10 cellular contexts compared by ENCODE assay signal in genomic region chr3:18499256-18499655, GRCh38.
DNase-seq lines count a peak whose midpoint lies in the region; ATAC-seq, FAIRE-seq and TF ChIP-seq lines count a peak whose summit lies in the region.
"Had no signal": no experiment of that assay in that cellular context is flagged by ENCODE, and none has a peak within 500 bp of the region (broad histone marks: within the 10 kb centered on the region; RNA-seq: fewer than 3 reads in every experiment).

No MANE protein-coding gene starts in this region.

- H3K9me2 ChIP-seq in PC-9 (ENCODE audit: insufficient read depth) = no peaks in the 10 kb centered on the region

- no peak overlapping the region for H2BK20ac ChIP-seq in H1 (ENCODE audit: low read length)

- TF ChIP-seq POLR2A in H1 (IDR thresholded peaks at IDR 0.05; ENCODE audit: control extremely low read depth in 1 of 2, low read depth in 2 of 2, low read length in 2 of 2) (no peak), thyroid gland (IDR thresholded peaks at IDR 0.05) (no peak)

- H3K56ac ChIP-seq in H1 (replicated peaks; ENCODE audit: insufficient read length, low read depth, low read length) = no peak overlapping the region

- no peak overlapping the region for H2BK15ac ChIP-seq in H1 (ENCODE audit: low read length)

- H2AFZ ChIP-seq in H1 (ENCODE audit: low read length) (peak overlapping the region; percentile 46; the same call in 1 of the 2 replicates), PC-9 (no peak overlapping the region)

- no peaks in the 10 kb centered on the region for H3K79me1 ChIP-seq in H1 (ENCODE audit: low read depth, low read length)

- H4K20me1 ChIP-seq in H1 (replicated peaks in 1 of 2; ENCODE audit: control insufficient read depth in 1 of 2, insufficient read depth in 2 of 2, low read length in 2 of 2) = no peaks in the 10 kb centered on the region
- no peaks in the 10 kb centered on the region for H4K20me1 ChIP-seq in PC-9 (ENCODE audit: insufficient read depth)

- in situ Hi-C loops in GM13976 (cut with MboI; ENCODE audit: low sequenced_read_pairs, unreplicated experiment) = no loop called here

- H3K14ac ChIP-seq in H1 (ENCODE audit: insufficient read length) = no peak overlapping the region

- H3K79me2 ChIP-seq in H1 (ENCODE audit: control insufficient read depth in 1 of 2, insufficient read depth in 2 of 2, low read length in 2 of 2) (no peaks in the 10 kb centered on the region), PC-9 (ENCODE audit: low read depth) (no peaks in the 10 kb centered on the region)

- H2BK5ac ChIP-seq in H1 (ENCODE audit: low read depth, low read length) = no peak overlapping the region

- no peak overlapping the region for H3K23ac ChIP-seq in H1 (ENCODE audit: insufficient read length)

- H3K27me3 ChIP-seq in H1 (replicated peaks in 1 of 4; ENCODE audit: control insufficient read depth in 3 of 4, extremely low read depth in 1 of 4, insufficient read depth in 3 of 4, low read length in 3 of 4) (peaks cover 0 to 1% (median 0%) of the 10 kb centered on the region in 4 experiments; a peak in 1 of 7 replicates), PC-9 (ENCODE audit: insufficient read depth, low read depth) (no peaks in the 10 kb centered on the region), thyroid gland (no peaks in the 10 kb centered on the region)

- POLR2A ChIA-PET in H1 (lab: Charles Lee; ENCODE audit: partially characterized antibody) (no interaction called here), PC-9 (lab: Charles Lee; ENCODE audit: unreplicated experiment) (no interaction called here)

- no peak overlapping the region for H3K4me3 ChIP-seq in H1 (ENCODE audit: extremely low read depth in 1 of 4, insufficient read depth in 2 of 4, low read depth in 3 of 4, low read length in 4 of 4)
- no peak overlapping the region for H3K4me3 ChIP-seq in PC-9
- H3K4me3 ChIP-seq in thyroid gland (replicated peaks in 1 of 3) = no peak overlapping the region

- no peaks in the 10 kb centered on the region for H3K23me2 ChIP-seq in H1 (ENCODE audit: low read depth, low read length)

- H3K4me2 ChIP-seq in H1 (ENCODE audit: insufficient read depth in 1 of 2, low read depth in 2 of 2, low read length in 2 of 2) (no peak overlapping the region), PC-9 (no peak overlapping the region)

- ATAC-seq in GM18520 (IDR thresholded peaks at IDR 0.05; ENCODE audit: unreplicated experiment) (peak; percentile 79), GM21717 (IDR thresholded peaks at IDR 0.05; ENCODE audit: unreplicated experiment) (peak; percentile 69)

- BruUV-seq in PC-9 (replicated peaks; lab: Mats Ljungman, UMichigan) = no TSS peak

- peak; percentile 10 to 26 for DNase-seq in Kasumi-1 (lab: John Stamatoyannopoulos, UW)
- no peak for DNase-seq in H1 (ENCODE audit: low read depth in 1 of 2, low spot score in 2 of 2)
- no peak for DNase-seq in LoVo (ENCODE audit: low spot score)
- no peak for DNase-seq in GM13976 (ENCODE audit: low spot score)
- DNase-seq in PC-9 = no peak
- no peak for DNase-seq in thyroid gland
- DNase-seq: NCI-H1436 treated with DMSO at 0.1 percent for 48 hours had no signal

- intact Hi-C loops in PC-9 (cut with micrococcal nuclease; ENCODE audit: unreplicated experiment) = no loop called here
- intact Hi-C loops in thyroid gland (cut with DNase I) = no loop called here

- TF ChIP-seq CTCF in H1 (IDR thresholded peaks at IDR 0.05; ENCODE audit: control extremely low read depth in 1 of 3, insufficient read depth in 1 of 3, low read depth in 1 of 3, low read length in 3 of 3) = no peak
- TF ChIP-seq CTCF in GM13976 (IDR thresholded peaks at IDR 0.05; ENCODE audit: borderline replicate concordance, control extremely low read depth, extremely low read depth, insufficient read depth, missing control alignments) = no peak
- no peak for TF ChIP-seq CTCF in PC-9 (conservative IDR thresholded peaks at IDR 0.05)
- no peak for TF ChIP-seq CTCF in thyroid gland (IDR thresholded peaks at IDR 0.05)

- no peak overlapping the region for H4K91ac ChIP-seq in H1 (replicated peaks; ENCODE audit: insufficient read length, low read length)

- TF ChIP-seq RAD21 in H1 (IDR thresholded peaks at IDR 0.05 in 1 of 2, conservative IDR thresholded peaks at IDR 0.05 in 1 of 2; ENCODE audit: low read depth in 2 of 2, low read length in 2 of 2) = no peak

- no peaks in the 10 kb centered on the region for H3K9me3 ChIP-seq in H1 (ENCODE audit: insufficient read depth in 2 of 2, low read depth in 1 of 2, low read length in 1 of 2)
- no peaks in the 10 kb centered on the region for H3K9me3 ChIP-seq in PC-9 (ENCODE audit: insufficient read depth, low read depth)
- no peaks in the 10 kb centered on the region for H3K9me3 ChIP-seq in thyroid gland

- 91 to 100% methylated on average over 1 to 2 of the region's 2 CpGs for WGBS in H1 (ENCODE audit: extremely low coverage in 1 of 2, insufficient coverage in 1 of 2, insufficient read length in 1 of 2, insufficient replicate concordance in 2 of 2, low coverage in 1 of 2, low lambda C conversion rate in 2 of 2, missing lambda C conversion rate in 1 of 2), 2 experiments
- 40 to 49% methylated on average over 2 of the region's 2 CpGs for WGBS in thyroid gland, 2 donors

- H2BK120ac ChIP-seq in H1 (replicated peaks; ENCODE audit: low read depth, low read length) = no peak overlapping the region

- no peak overlapping the region for H3K18ac ChIP-seq in H1 (ENCODE audit: extremely low read depth, low read length)

- H4K5ac ChIP-seq in H1 (ENCODE audit: insufficient read length, low read depth, low read length) = no peak overlapping the region

- no peak overlapping the region for H2AK5ac ChIP-seq in H1 (ENCODE audit: low read depth, low read length)

- CTCF ChIA-PET in H1 (lab: Charles Lee; ENCODE audit: partially characterized antibody) (no interaction called here), PC-9 (lab: Charles Lee) (no interaction called here)

- H2BK12ac ChIP-seq in H1 (ENCODE audit: low read depth, low read length) = 0 out of 2 replicates have a peak overlapping the region, but pooled peaks have one; percentile 22

- no peak overlapping the region for H3K4ac ChIP-seq in H1 (replicated peaks; ENCODE audit: insufficient read length, low read depth, low read length)

- TF ChIP-seq EP300 in H1 (IDR thresholded peaks at IDR 0.05; ENCODE audit: borderline replicate concordance in 1 of 2, low read depth in 2 of 2, low read length in 2 of 2) = no peak

- H3F3A ChIP-seq in PC-9 (ENCODE audit: insufficient read depth, low read depth) = peaks cover 9% of the 10 kb centered on the region

- H4K8ac ChIP-seq in H1 (ENCODE audit: extremely low read depth, insufficient read depth, low read length) = no peak overlapping the region

- no peak for FAIRE-seq in H1 (lab: Jason Lieb, UNC)
- FAIRE-seq: endothelial cell of umbilical vein had no signal

- no peak overlapping the region for H3K27ac ChIP-seq in H1 (ENCODE audit: low read depth, low read length)
- H3K27ac ChIP-seq in PC-9 = no peak overlapping the region
- H3K27ac ChIP-seq in thyroid gland = no peak overlapping the region

- H3K4me1 ChIP-seq in H1 (replicated peaks in 1 of 4; ENCODE audit: control insufficient read depth in 3 of 4, insufficient read depth in 4 of 4, low read length in 3 of 4) (peaks cover 0 to 7% (median 0%) of the 10 kb centered on the region in 4 experiments; a peak in 1 of 7 replicates), PC-9 (replicated peaks; ENCODE audit: insufficient read depth) (peaks cover 15% of the 10 kb centered on the region), thyroid gland (no peaks in the 10 kb centered on the region)

- H3K36me3 ChIP-seq in H1 (ENCODE audit: control insufficient read depth in 2 of 4, insufficient read depth in 4 of 4, low read length in 3 of 4) (no peaks in the 10 kb centered on the region), PC-9 (ENCODE audit: low read depth) (no peaks in the 10 kb centered on the region), thyroid gland (no peaks in the 10 kb centered on the region)

- no peak overlapping the region for H3K9ac ChIP-seq in H1 (replicated peaks in 1 of 4; ENCODE audit: extremely low read depth in 1 of 4, low read depth in 3 of 4, low read length in 3 of 4)

TF ChIP-seq in H1, 55 proteins besides CTCF, POLR2A, EP300 and RAD21:
- TF ChIP-seq SP1 (IDR thresholded peaks at IDR 0.05; ENCODE audit: low read depth, low read length) (no peak), YY1 (IDR thresholded peaks at IDR 0.05; ENCODE audit: low read depth, low read length) (no peak), RNF2 (IDR thresholded peaks at IDR 0.05; ENCODE audit: borderline replicate concordance, low read depth, low read length, missing control alignments, poor library complexity, severe bottlenecking) (no peak), NANOG (IDR thresholded peaks at IDR 0.05; ENCODE audit: insufficient read depth, low read depth, low read length, poor library complexity, severe bottlenecking) (no peak), SIRT6 (IDR thresholded peaks at IDR 0.05; ENCODE audit: low read length) (no peak), SP2 (IDR thresholded peaks at IDR 0.05; ENCODE audit: low read length) (no peak), BACH1 (IDR thresholded peaks at IDR 0.05; ENCODE audit: low read length) (no peak), KDM4A (IDR thresholded peaks at IDR 0.05; ENCODE audit: low read depth, low read length, severe bottlenecking) (no peak), MAFK (IDR thresholded peaks at IDR 0.05; ENCODE audit: low read depth, low read length) (no peak), BCL11A (IDR thresholded peaks at IDR 0.05; ENCODE audit: low read depth in 2 of 2, low read length in 2 of 2) (no peak), SUZ12 (IDR thresholded peaks at IDR 0.05; ENCODE audit: low read length) (no peak), CTBP2 (IDR thresholded peaks at IDR 0.05; ENCODE audit: borderline replicate concordance, insufficient read depth, insufficient read length, low read length) (no peak)

Comparison
In these comparisons a context has a peak if more than half of its experiments do, and no peak if none do; other contexts are left out.
1. DNase-seq: peak in Kasumi-1 (2 of 2); none in H1 (0 of 2), LoVo (single experiment), GM13976 (single experiment), PC-9 (0 of 2) and thyroid gland (0 of 2).